ENCODE assay signal across 15 cellular contexts in the genomic region with DNA sequence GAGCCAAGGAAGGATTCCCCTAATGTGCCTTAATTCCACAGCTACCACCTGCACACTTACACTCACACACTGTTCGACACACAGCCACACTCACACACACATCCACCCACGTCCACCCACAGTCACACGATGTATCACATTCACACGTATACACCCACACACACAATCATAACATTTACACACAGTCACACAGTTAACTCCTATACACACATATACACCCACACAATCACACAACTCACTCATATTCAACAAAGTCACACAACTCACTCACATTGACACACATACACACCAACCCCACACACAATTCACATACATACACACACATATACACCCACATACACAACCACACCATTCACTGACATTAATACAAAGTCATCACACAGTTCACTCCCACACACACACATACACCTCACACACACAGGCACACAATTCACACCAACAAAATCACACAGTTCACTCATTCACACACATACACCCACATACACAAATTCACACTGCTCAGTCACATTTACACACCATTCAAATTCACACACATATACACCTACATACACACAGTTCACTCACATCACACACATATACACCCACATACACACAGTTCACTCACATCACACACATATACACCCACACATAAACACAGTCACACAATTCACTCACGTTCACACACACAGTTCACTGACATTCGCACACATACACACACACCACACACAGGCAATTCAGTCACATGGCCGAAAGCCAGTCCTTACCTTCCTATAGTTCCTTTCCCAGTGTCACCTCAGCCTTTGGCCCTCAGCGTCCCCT. TPM values are rescaled to one million over a fixed set of nuclear protein-coding genes. Genes with fewer than 3 reads are reported as not detected.
"Had no signal": no experiment of that assay in that cellular context is flagged by ENCODE, and none has a peak within 500 bp of the region (broad histone marks: within the 10 kb centered on the region; RNA-seq: fewer than 3 reads in every experiment).

No MANE protein-coding gene starts in this region.

RNA-seq across cellular contexts. Expression of gene GSTT2B, which starts 6.6 kb away (rescaled TPM):
- total RNA-seq: activated B cell treated with CpG ODN at 0.5 μM for 24 hours; activated CD4-positive, alpha-beta memory T cell treated with anti-CD3 and anti-CD28 coated beads, Interleukin-2, amount 10 ng/mL, durations not matched to agents 7 days and 5 days; activated CD8-positive, alpha-beta memory T cell treated with anti-CD3 and anti-CD28 coated beads, Interleukin-2, amount 10 ng/mL, durations not matched to agents 7 days and 5 days; activated naive CD8-positive, alpha-beta T cell treated with anti-CD3 and anti-CD28 coated beads, Interleukin-2, amount 10 ng/mL, durations not matched to agents 7 days and 5 days; ascending aorta; OCI-LY7; PC-9; T-cell; T-helper 17 cell had no signal

RNA-seq across cellular contexts. Expression of gene DDTL, which starts 12.3 kb away (rescaled TPM):
- total RNA-seq: activated CD8-positive, alpha-beta memory T cell treated with anti-CD3 and anti-CD28 coated beads, Interleukin-2, amount 10 ng/mL, durations not matched to agents 7 days and 5 days; activated naive CD8-positive, alpha-beta T cell treated with anti-CD3 and anti-CD28 coated beads, Interleukin-2, amount 10 ng/mL, durations not matched to agents 7 days and 5 days; ascending aorta; PC-9 had no signal

RNA-seq across cellular contexts. Expression of gene GSTT2, which starts 25.5 kb away (rescaled TPM):
- total RNA-seq: activated B cell treated with CpG ODN at 0.5 μM for 24 hours; activated CD4-positive, alpha-beta memory T cell treated with anti-CD3 and anti-CD28 coated beads, Interleukin-2, amount 10 ng/mL, durations not matched to agents 7 days and 5 days; activated CD8-positive, alpha-beta memory T cell treated with anti-CD3 and anti-CD28 coated beads, Interleukin-2, amount 10 ng/mL, durations not matched to agents 7 days and 5 days; activated naive CD8-positive, alpha-beta T cell treated with anti-CD3 and anti-CD28 coated beads, Interleukin-2, amount 10 ng/mL, durations not matched to agents 7 days and 5 days; activated T-helper 2 cell treated with anti-CD3 and anti-CD28 coated beads, Interferon-gamma antibody, Interleukin-2, Interleukin-4, amounts not matched to agents 10 μg/mL and 5 μg/mL and 100 μg/mL, durations not matched to agents 14 hours and 24 hours and 36 hours; ascending aorta; MCF 10A; OCI-LY7; Right ventricle myocardium inferior; SK-MEL-5; T-cell; T-helper 17 cell had no signal

RNA-seq across cellular contexts. Expression of gene GSTT4, which starts 50.9 kb away (rescaled TPM):
- total RNA-seq: activated B cell treated with CpG ODN at 0.5 μM for 24 hours; activated CD4-positive, alpha-beta memory T cell treated with anti-CD3 and anti-CD28 coated beads, Interleukin-2, amount 10 ng/mL, durations not matched to agents 7 days and 5 days; activated CD8-positive, alpha-beta memory T cell treated with anti-CD3 and anti-CD28 coated beads, Interleukin-2, amount 10 ng/mL, durations not matched to agents 7 days and 5 days; activated naive CD8-positive, alpha-beta T cell treated with anti-CD3 and anti-CD28 coated beads, Interleukin-2, amount 10 ng/mL, durations not matched to agents 7 days and 5 days; activated T-helper 2 cell treated with anti-CD3 and anti-CD28 coated beads, Interferon-gamma antibody, Interleukin-2, Interleukin-4, amounts not matched to agents 10 μg/mL and 5 μg/mL and 100 μg/mL, durations not matched to agents 14 hours and 24 hours and 36 hours; ascending aorta; cardiac muscle cell; MCF 10A; OCI-LY7; PC-9; Right ventricle myocardium inferior; SK-MEL-5; T-cell; T-helper 17 cell had no signal
- polyA plus RNA-seq: adipose tissue, cardiac muscle cell had no signal
